In genomic region chr9:75461188-75461587, GRCh38 we compare ENCODE assay signal across 16 cellular contexts.
A peak's percentile ranks its signal among the peaks of the same experiment; 100 is the strongest.
DNase-seq lines count a peak whose midpoint lies in the region; ATAC-seq and TF ChIP-seq lines count a peak whose summit lies in the region.
"Had no signal": no experiment of that assay in that cellular context is flagged by ENCODE, and none has a peak within 500 bp of the region (broad histone marks: within the 10 kb centered on the region; RNA-seq: fewer than 3 reads in every experiment).

No MANE protein-coding gene starts in this region.

- no peak overlapping the region; the same call in 1 of the 2 replicates for H3K4me2 ChIP-seq in MM.1S (ENCODE audit: low read depth, low read length)
- H3K4me2 ChIP-seq: A549, GM23338 had no signal

- CTCF ChIA-PET in MCF 10A (lab: Yijun Ruan, JAX) = no interaction called here

- no peaks in the 10 kb centered on the region for H4K20me1 ChIP-seq in MM.1S (ENCODE audit: insufficient read depth, low read length)

- no peak overlapping the region for H3K27ac Mint-ChIP-seq in MCF 10A (ENCODE audit: low read depth, unreplicated experiment)
- H3K27ac Mint-ChIP-seq: CD4-positive, alpha-beta memory T cell; GM23338 had no signal

- no peaks in the 10 kb centered on the region for H3K27me3 Mint-ChIP-seq in MCF 10A (ENCODE audit: insufficient read depth, unreplicated experiment)
- H3K27me3 Mint-ChIP-seq: CD4-positive, alpha-beta memory T cell had no signal

- H3K9ac ChIP-seq in MM.1S (ENCODE audit: low read length) = no peak overlapping the region

- peaks cover 3% of the 10 kb centered on the region; the same call in 1 of the 2 replicates for H3F3A ChIP-seq in MM.1S (ENCODE audit: insufficient read depth, low read length)

- no peaks in the 10 kb centered on the region for H3K27me3 ChIP-seq in breast epithelium
- no peaks in the 10 kb centered on the region for H3K27me3 ChIP-seq in MM.1S (replicated peaks; ENCODE audit: insufficient read depth, low read length)
- H3K27me3 ChIP-seq: BE2C had no signal

- no peak for TF ChIP-seq POLR2A in breast epithelium (IDR thresholded peaks at IDR 0.05)

- no peak overlapping the region for H3K4me3 ChIP-seq in breast epithelium
- no peak overlapping the region for H3K4me3 ChIP-seq in MM.1S (ENCODE audit: low read length)
- H3K4me3 ChIP-seq: A549, GM23338 had no signal

- peaks cover 12% of the 10 kb centered on the region for H3K9me3 Mint-ChIP-seq in MCF 10A (ENCODE audit: unreplicated experiment)

- intact Hi-C loops in MCF 10A (cut with micrococcal nuclease) = no loop called here
- intact Hi-C loops in breast epithelium (cut with DNase I; ENCODE audit: low total_unique reads) = no loop called here

- no peaks in the 10 kb centered on the region for H3K9me3 ChIP-seq in breast epithelium
- H3K9me3 ChIP-seq in MM.1S (replicated peaks; ENCODE audit: insufficient read depth, low read length) = no peaks in the 10 kb centered on the region
- H3K9me3 ChIP-seq: A549, BE2C had no signal

- H3K79me2 ChIP-seq in MM.1S (ENCODE audit: low read length) = no peaks in the 10 kb centered on the region

- no peaks in the 10 kb centered on the region for H3K36me3 ChIP-seq in breast epithelium
- no peaks in the 10 kb centered on the region for H3K36me3 ChIP-seq in MM.1S (replicated peaks; ENCODE audit: insufficient read depth, low read length)
- H3K36me3 ChIP-seq: BE2C had no signal

- H3K4me1 ChIP-seq in breast epithelium (no peaks in the 10 kb centered on the region), MM.1S (ENCODE audit: low read length) (peaks cover 30% of the 10 kb centered on the region)
- H3K4me1 ChIP-seq: A549, BE2C had no signal

- peak; percentile 23 for DNase-seq in MCF 10A (ENCODE audit: unreplicated experiment)
- DNase-seq in breast epithelium (ENCODE audit: low spot score in 2 of 2) = no peak
- DNase-seq in MM.1S = peak; percentile 72
- DNase-seq in RPMI8226 = peak; percentile 19
- DNase-seq in putamen (ENCODE audit: low spot score) = peak; percentile 64
- no peak for DNase-seq in NCI-H446 (lab: John Stamatoyannopoulos, UW)
- DNase-seq: BE2C; CD4-positive, alpha-beta memory T cell; DMS153; H7; IMR-90 had no signal

- H3K9me2 ChIP-seq in MM.1S (replicated peaks; ENCODE audit: insufficient read depth, low read length) = no peaks in the 10 kb centered on the region

- no TSS peak for BruUV-seq in MCF 10A (replicated peaks; lab: Mats Ljungman, UMichigan)

- H3K4me1 Mint-ChIP-seq in MCF 10A (ENCODE audit: insufficient read depth, unreplicated experiment) = no peaks in the 10 kb centered on the region
- H3K4me1 Mint-ChIP-seq: CD4-positive, alpha-beta memory T cell had no signal

- no peak overlapping the region for H2AFZ ChIP-seq in MM.1S (ENCODE audit: low read length)

- POLR2A ChIA-PET in MCF 10A (lab: Yijun Ruan, JAX) = no interaction called here

- H3K36me3 Mint-ChIP-seq in MCF 10A (ENCODE audit: insufficient read depth, unreplicated experiment) = no peaks in the 10 kb centered on the region
- H3K36me3 Mint-ChIP-seq: CD4-positive, alpha-beta memory T cell had no signal

- no peak overlapping the region for H3K4me3 Mint-ChIP-seq in MCF 10A (ENCODE audit: unreplicated experiment)
- H3K4me3 Mint-ChIP-seq: CD4-positive, alpha-beta memory T cell; GM23338 had no signal

- no peak for ATAC-seq in activated CD4-positive, CD25-positive, alpha-beta regulatory T cell treated with anti-CD3 and anti-CD28 coated beads, Interleukin-2, amount 50 U/mL, for 24 hours
- no peak for ATAC-seq in esophagus mucosa
- ATAC-seq: A549 had no signal

- H3K27ac ChIP-seq in breast epithelium (no peak overlapping the region), MM.1S (ENCODE audit: low read length) (peak overlapping the region; percentile 23; the same call in 1 of the 2 replicates)
- H3K27ac ChIP-seq: A549, C4-2B had no signal

- no peak for TF ChIP-seq CTCF in MCF 10A (IDR thresholded peaks at IDR 0.05; ENCODE audit: unreplicated experiment)
- no peak for TF ChIP-seq CTCF in breast epithelium (IDR thresholded peaks at IDR 0.05)
- TF ChIP-seq CTCF in MM.1S (IDR thresholded peaks at IDR 0.05; ENCODE audit: low read length) = no peak

Comparison
In these comparisons a context has a peak if more than half of its experiments do, and no peak if none do; other contexts are left out.
1. DNase-seq: peak in MCF 10A (single experiment), MM.1S (single experiment), RPMI8226 (single experiment) and putamen (single experiment); none in breast epithelium (0 of 2) and NCI-H446 (0 of 2).